ENCODE assay signal across 15 cellular contexts in genomic region chr5:61687371-61687770, GRCh38.
DNase-seq lines count a peak whose midpoint lies in the region; ATAC-seq and TF ChIP-seq lines count a peak whose summit lies in the region.
"Had no signal": no experiment of that assay in that cellular context is flagged by ENCODE, and none has a peak within 500 bp of the region (broad histone marks: within the 10 kb centered on the region; RNA-seq: fewer than 3 reads in every experiment).

No MANE protein-coding gene starts in this region.

- no CpG with 5 or more reads among the region's 5 CpGs for WGBS in H9 (ENCODE audit: extremely low coverage, insufficient read length, low lambda C conversion rate)

- H4K8ac ChIP-seq in H9 (replicated peaks; ENCODE audit: insufficient read length, low read depth, low read length) = no peak overlapping the region

- 0 out of 7 replicates have a peak, but pooled peaks cover 0 to 2% (median 0%) of the 10 kb centered on the region in 3 experiments for H3K36me3 Mint-ChIP-seq in H9 (ENCODE audit: insufficient read depth in 1 of 3, low read depth in 3 of 3)

- H3K9me3 ChIP-seq in adipocyte (ENCODE audit: control insufficient read depth, low read length) (no peaks in the 10 kb centered on the region), H9 (ENCODE audit: control insufficient read depth, low read depth, low read length) (no peaks in the 10 kb centered on the region), lower lobe of right lung (no peaks in the 10 kb centered on the region)

- no peak overlapping the region for H3K4ac ChIP-seq in H9 (ENCODE audit: low read depth, low read length)

- no peak overlapping the region for H3K4me2 ChIP-seq in H9 (ENCODE audit: insufficient read depth, insufficient read length, low read length)

- no peak overlapping the region for H3K18ac ChIP-seq in H9 (ENCODE audit: insufficient read length, low read depth, low read length)

- H2BK20ac ChIP-seq in H9 (ENCODE audit: low read depth, low read length, poor library complexity, severe bottlenecking) = no peak overlapping the region

- H3K14ac ChIP-seq in H9 (ENCODE audit: insufficient read depth, low read length) = no peak overlapping the region

- no peaks in the 10 kb centered on the region for H3K79me1 ChIP-seq in H9 (ENCODE audit: insufficient read depth, low read depth, low read length, poor library complexity, severe bottlenecking)

- H3K27ac ChIP-seq in H9 (ENCODE audit: insufficient read length, low read depth, low read length) (no peak overlapping the region), lower lobe of right lung (no peak overlapping the region)

- H3K23ac ChIP-seq in H9 (ENCODE audit: insufficient read length, low read depth, low read length) = no peak overlapping the region

- no peak overlapping the region for H2AFZ ChIP-seq in H9 (ENCODE audit: low read length)

- no peaks in the 10 kb centered on the region for H3K23me2 ChIP-seq in H9 (ENCODE audit: insufficient read length, low read depth, low read length, poor library complexity, severe bottlenecking)

- peak; percentile 30 for DNase-seq in EH (ENCODE audit: low read depth)
- DNase-seq in adipocyte (ENCODE audit: low read depth) = peak; percentile 42
- DNase-seq in fibroblast of villous mesenchyme (ENCODE audit: low read depth) = peak; percentile 9
- peak; percentile 2 for DNase-seq in non-pigmented ciliary epithelial cell (ENCODE audit: low read depth)
- no peak for DNase-seq in H9
- DNase-seq in lower lobe of right lung = no peak
- DNase-seq in Right ventricle myocardium inferior (ENCODE audit: missing footprints) = no peak
- DNase-seq in iPS-NIHi7 (ENCODE audit: extremely low spot score) = no peak
- DNase-seq: COR-L47; MV-4-11; NCI-H187 treated with DMSO at 0.1 percent for 48 hours; NCI-H446; NK-92 treated with Interleukin-12 subunit alpha and Interleukin-12 subunit beta, amount 100 ng/mL, for 24 hours; SIG-M5 had no signal

- H2AK5ac ChIP-seq in H9 (ENCODE audit: insufficient read length, low read length) = no peak overlapping the region

- no peak overlapping the region for H4K91ac ChIP-seq in H9 (ENCODE audit: insufficient read length, low read depth, low read length)

- H3K4me3 ChIP-seq in adipocyte (ENCODE audit: low read length) (no peak overlapping the region), fibroblast of villous mesenchyme (ENCODE audit: low read depth, low read length) (no peak overlapping the region), lower lobe of right lung (no peak overlapping the region)
- H3K4me3 ChIP-seq: K562 had no signal

- no peak overlapping the region for H3K56ac ChIP-seq in H9 (ENCODE audit: insufficient read length, low read depth, low read length)

- no peaks in the 10 kb centered on the region for H4K20me1 ChIP-seq in H9 (ENCODE audit: control insufficient read depth, insufficient read depth, insufficient read length)

- H3K27me3 ChIP-seq in adipocyte (replicated peaks; ENCODE audit: control insufficient read depth, insufficient read depth, low read length) (peaks cover 22% of the 10 kb centered on the region), H9 (ENCODE audit: insufficient read depth, low read length) (no peaks in the 10 kb centered on the region), lower lobe of right lung (ENCODE audit: low read depth) (no peaks in the 10 kb centered on the region)

- no peaks in the 10 kb centered on the region for H3K79me2 ChIP-seq in H9 (ENCODE audit: insufficient read depth, low read length)

- TF ChIP-seq CTCF in fibroblast of villous mesenchyme (IDR thresholded peaks at IDR 0.05; ENCODE audit: insufficient read depth, low read depth, low read length) = no peak
- no peak for TF ChIP-seq CTCF in H9 (conservative IDR thresholded peaks at IDR 0.05)
- TF ChIP-seq CTCF in lower lobe of right lung (IDR thresholded peaks at IDR 0.05) = no peak

- H2BK5ac ChIP-seq in H9 (ENCODE audit: insufficient read length, low read length) = no peak overlapping the region

- no peak overlapping the region for H3K4me3 Mint-ChIP-seq in H9

- no peak overlapping the region for H3K27ac Mint-ChIP-seq in H9

- no peak for ATAC-seq in lower lobe of right lung
- ATAC-seq in Right ventricle myocardium inferior = no peak
- ATAC-seq: K562 had no signal

- H3K36me3 ChIP-seq in adipocyte (ENCODE audit: control insufficient read depth, insufficient read depth, low read length, severe bottlenecking) = no peaks in the 10 kb centered on the region
- no peaks in the 10 kb centered on the region for H3K36me3 ChIP-seq in lower lobe of right lung

- H2BK12ac ChIP-seq in H9 (ENCODE audit: insufficient read length, low read depth, low read length) = no peak overlapping the region

- no peaks in the 10 kb centered on the region for H3K27me3 Mint-ChIP-seq in H9 (ENCODE audit: low read depth)

- H2BK120ac ChIP-seq in H9 (ENCODE audit: low read depth, low read length, poor library complexity, severe bottlenecking) = no peak overlapping the region

- H2BK15ac ChIP-seq in H9 (ENCODE audit: low read depth, low read length) = no peak overlapping the region

- no peak overlapping the region for H4K5ac ChIP-seq in H9 (ENCODE audit: insufficient read length, low read depth, low read length)

- peaks cover 0 to 3% of the 10 kb centered on the region in 2 experiments; a peak in 2 of 5 replicates for H3K9me3 Mint-ChIP-seq in H9

- H3K4me1 ChIP-seq in adipocyte (ENCODE audit: control insufficient read depth, insufficient read depth, low read length) (peaks cover 13% of the 10 kb centered on the region), H9 (ENCODE audit: insufficient read depth, low read length) (no peaks in the 10 kb centered on the region), lower lobe of right lung (no peaks in the 10 kb centered on the region)

- intact Hi-C loops in lower lobe of right lung (cut with DNase I) = no loop called here
- intact Hi-C loops in Right ventricle myocardium inferior (cut with DNase I) = no loop called here

- H3T11ph ChIP-seq in H9 (ENCODE audit: low read length) = no peak overlapping the region

- peaks cover 5 to 7% of the 10 kb centered on the region in 2 experiments for H3K4me1 Mint-ChIP-seq in H9

- no peak overlapping the region for H3K9ac ChIP-seq in adipocyte (ENCODE audit: low read length)
- no peak overlapping the region for H3K9ac ChIP-seq in H9 (ENCODE audit: extremely low read depth, insufficient read length, low read length)

Comparison
In these comparisons a context has a peak if more than half of its experiments do, and no peak if none do; other contexts are left out.
1. DNase-seq: peak in EH (single experiment), adipocyte (single experiment), fibroblast of villous mesenchyme (single experiment) and non-pigmented ciliary epithelial cell (single experiment); none in H9 (single experiment), lower lobe of right lung (single experiment), Right ventricle myocardium inferior (single experiment) and iPS-NIHi7 (single experiment).